ENCODE assay signal across 8 cellular contexts in genomic region chr16:3879887-3880564, GRCh38. TPM values are rescaled to one million over a fixed set of nuclear protein-coding genes. Genes with fewer than 3 reads are reported as not detected.
DNase-seq lines count a peak whose midpoint lies in the region; ATAC-seq lines count a peak whose summit lies in the region.

No MANE protein-coding gene starts in this region.

- H3K4me3 ChIP-seq in esophagus (ENCODE audit: low read depth in 1 of 2, low read length in 2 of 2) (peak overlapping the region; percentile 84 to 86), muscle layer of duodenum (ENCODE audit: low read depth in 1 of 2, low read length in 2 of 2) (peak overlapping the region; percentile 80 to 81)

- no peaks in the 10 kb centered on the region for H3K27me3 ChIP-seq in esophagus (ENCODE audit: control insufficient read depth in 1 of 2, insufficient read depth in 2 of 2, low read length in 2 of 2)
- no peaks in the 10 kb centered on the region for H3K27me3 ChIP-seq in muscle layer of duodenum (ENCODE audit: low read depth, low read length)

- WGBS in esophagus, 2 donors: 0 to 1% methylated on average over 25 to 117 of the region's 117 CpGs

- DNase-seq in DMS53 (lab: John Stamatoyannopoulos, UW) (peak; percentile 66), DMS53 treated with DMSO at 0.1 percent for 48 hours (lab: John Stamatoyannopoulos, UW; ENCODE audit: unreplicated experiment) (no peak), NCI-H510A (lab: John Stamatoyannopoulos, UW) (peak; percentile 14), activated T-cell treated with anti-CD3 and anti-CD28 coated beads for 1 hour (ENCODE audit: low read depth) (peak; percentile 55)
- DNase-seq in stimulated activated naive CD4-positive, alpha-beta T cell (lab: John Stamatoyannopoulos, UW): peak; percentile 48 to 64 (median 56)

- H3K36me3 ChIP-seq in esophagus (ENCODE audit: control insufficient read depth in 2 of 2, insufficient read depth in 2 of 2, low read length in 1 of 2) (no peaks in the 10 kb centered on the region), muscle layer of duodenum (ENCODE audit: control insufficient read depth in 1 of 2, insufficient read depth in 2 of 2, low read length in 2 of 2) (no peaks in the 10 kb centered on the region)

- H3K27ac ChIP-seq in esophagus (ENCODE audit: low read depth in 2 of 2, low read length in 1 of 2) (peak overlapping the region; percentile 95 to 98), muscle layer of duodenum (ENCODE audit: low read length) (no peak overlapping the region)

- peaks cover 5 to 11% of the 10 kb centered on the region in 2 donors for H3K4me1 ChIP-seq in esophagus (ENCODE audit: control insufficient read depth in 2 of 2, insufficient read depth in 2 of 2, low read length in 1 of 2)
- peaks cover 14 to 25% of the 10 kb centered on the region in 2 donors for H3K4me1 ChIP-seq in muscle layer of duodenum (ENCODE audit: control insufficient read depth in 1 of 2, insufficient read depth in 2 of 2, low read length in 2 of 2)

- ATAC-seq in HG02763 (IDR thresholded peaks at IDR 0.05; ENCODE audit: unreplicated experiment): peak; percentile 50

- no peaks in the 10 kb centered on the region for H3K9me3 ChIP-seq in esophagus (ENCODE audit: control insufficient read depth in 2 of 2, insufficient read depth in 1 of 2, low read depth in 1 of 2, low read length in 1 of 2)
- H3K9me3 ChIP-seq in muscle layer of duodenum (ENCODE audit: control insufficient read depth in 1 of 2, low read length in 2 of 2): no peaks in the 10 kb centered on the region

RNA-seq across cellular contexts. Expression of gene CREBBP, which starts 0.5 kb away (rescaled TPM):
- 10 to 100 TPM in 1 of 2 donors, 1 to 10 TPM in 1; 8.4 to 20.2 TPM for polyA plus RNA-seq in esophagus
